In the genomic region with DNA sequence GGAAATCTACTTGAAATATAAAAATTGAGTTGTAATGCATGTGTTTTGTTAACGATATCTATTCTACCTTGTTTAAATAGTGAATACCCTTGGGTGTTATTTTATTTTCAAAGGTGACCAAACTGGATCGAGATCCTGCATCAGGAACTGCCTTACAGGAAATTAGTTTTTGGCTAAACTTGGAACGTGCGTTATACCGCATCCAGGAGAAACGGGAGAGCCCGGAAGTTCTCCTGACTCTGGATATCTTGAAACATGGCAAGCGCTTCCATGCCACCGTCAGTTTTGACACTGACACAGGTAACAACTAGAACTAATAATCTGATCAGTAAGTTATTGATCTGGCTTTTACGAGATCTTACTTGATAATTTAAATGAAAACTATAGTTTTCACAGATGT, we compare ENCODE assay signal across 1 cellular context.
TF ChIP-seq lines count a peak whose summit lies in the region.

No MANE protein-coding gene starts in this region.

TF ChIP-seq in IMR-90, 13 proteins besides CTCF, POLR2A, EP300 and RAD21 (continued from another document):
- TF ChIP-seq, protein P1, sequence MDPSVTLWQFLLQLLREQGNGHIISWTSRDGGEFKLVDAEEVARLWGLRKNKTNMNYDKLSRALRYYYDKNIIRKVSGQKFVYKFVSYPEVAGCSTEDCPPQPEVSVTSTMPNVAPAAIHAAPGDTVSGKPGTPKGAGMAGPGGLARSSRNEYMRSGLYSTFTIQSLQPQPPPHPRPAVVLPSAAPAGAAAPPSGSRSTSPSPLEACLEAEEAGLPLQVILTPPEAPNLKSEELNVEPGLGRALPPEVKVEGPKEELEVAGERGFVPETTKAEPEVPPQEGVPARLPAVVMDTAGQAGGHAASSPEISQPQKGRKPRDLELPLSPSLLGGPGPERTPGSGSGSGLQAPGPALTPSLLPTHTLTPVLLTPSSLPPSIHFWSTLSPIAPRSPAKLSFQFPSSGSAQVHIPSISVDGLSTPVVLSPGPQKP (IDR thresholded peaks at IDR 0.05; ENCODE audit: borderline replicate concordance, low read depth, low read length), result no peak
- TF ChIP-seq FOS (IDR thresholded peaks at IDR 0.05; ENCODE audit: low read depth, low read length), result no peak
- TF ChIP-seq MXI1 (IDR thresholded peaks at IDR 0.05; ENCODE audit: borderline replicate concordance, low read depth, low read length), result no peak
- no peak for TF ChIP-seq MAZ (IDR thresholded peaks at IDR 0.05; ENCODE audit: borderline replicate concordance, low read depth, low read length)
- TF ChIP-seq USF2 (IDR thresholded peaks at IDR 0.05; ENCODE audit: low read depth, low read length), result no peak
- TF ChIP-seq CHD1 (IDR thresholded peaks at IDR 0.05; ENCODE audit: low read depth, low read length), result no peak
TF ChIP-seq in IMR-90: peak in this region for 0.
